8 cellular contexts compared by ENCODE assay signal in genomic region chr4:81214518-81215218, GRCh38. TPM values are rescaled to one million over a fixed set of nuclear protein-coding genes. Genes with fewer than 3 reads are reported as not detected.
DNase-seq lines count a peak whose midpoint lies in the region; ATAC-seq and TF ChIP-seq lines count a peak whose summit lies in the region.

No MANE protein-coding gene starts in this region.

- POLR2A ChIA-PET in IMR-90 (lab: Charles Lee; ENCODE audit: unreplicated experiment) = no interaction called here

- peak overlapping the region; percentile 33; the same call in 1 of the 2 replicates for H3K18ac ChIP-seq in IMR-90 (ENCODE audit: low read depth, low read length)

- H2AK5ac ChIP-seq in IMR-90 (ENCODE audit: low read depth, low read length) = no peak overlapping the region

- no peak overlapping the region for H2BK5ac ChIP-seq in IMR-90 (ENCODE audit: low read depth, low read length, poor library complexity, severe bottlenecking)

- WGBS in IMR-90 (ENCODE audit: extremely low coverage in 2 of 2, insufficient read length in 1 of 2), 2 experiments = 0% methylated on average over 39 of the region's 74 CpGs; no CpG with 5 or more reads in 1 of the 2 experiments
- 1 to 2% methylated on average over 33 to 44 of the region's 74 CpGs for WGBS in mesodermal cell (ENCODE audit: insufficient coverage in 2 of 2), 2 experiments

- H3K4me3 ChIP-seq in AG09309 (ENCODE audit: control insufficient read depth, low read depth, low read length) = peak overlapping the region; percentile 58
- H3K4me3 ChIP-seq in IMR-90 (ENCODE audit: insufficient read depth, low read depth, low read length) = peak overlapping the region; percentile 64
- peak overlapping the region; percentile 34 for H3K4me3 ChIP-seq in colonic mucosa
- H3K4me3 ChIP-seq in mesodermal cell (ENCODE audit: extremely low read depth, insufficient read depth, low read length, poor library complexity, severe bottlenecking) = peak overlapping the region; percentile 36
- H3K4me3 ChIP-seq in vagina = peak overlapping the region; percentile 29 to 54

- peak overlapping the region; percentile 80 for H3K4ac ChIP-seq in IMR-90 (ENCODE audit: low read depth, low read length)

- H3K27me3 ChIP-seq in IMR-90 (ENCODE audit: control insufficient read depth, insufficient read depth, low read length) (peaks cover 2% of the 10 kb centered on the region; the same call in 1 of the 2 replicates), colonic mucosa (peaks cover 27% of the 10 kb centered on the region), vagina (no peaks in the 10 kb centered on the region)

- dilution Hi-C loops in IMR-90 (cut with HindIII; ENCODE audit: low sequenced_read_pairs, unreplicated experiment) = no loop called here

- peak overlapping the region; percentile 88 for H2BK120ac ChIP-seq in IMR-90 (ENCODE audit: low read depth, low read length)

- H3K27ac ChIP-seq in IMR-90 (ENCODE audit: insufficient read depth, low read length) (peak overlapping the region; percentile 82), colonic mucosa (no peak overlapping the region), mesodermal cell (ENCODE audit: low read depth, low read length, severe bottlenecking) (no peak overlapping the region), vagina (no peak overlapping the region)

- H3K79me1 ChIP-seq in IMR-90 (ENCODE audit: low read depth in 1 of 2, low read length in 2 of 2) = no peaks in the 10 kb centered on the region

- H2AK9ac ChIP-seq in IMR-90 (replicated peaks; ENCODE audit: low read depth, low read length, poor library complexity) = no peak overlapping the region

- ATAC-seq in IMR-90 (ENCODE audit: low read depth) (peak; percentile 80), HG02678 (IDR thresholded peaks at IDR 0.05; ENCODE audit: unreplicated experiment) (no peak), GM18907 (IDR thresholded peaks at IDR 0.05; ENCODE audit: unreplicated experiment) (no peak)

- H4K20me1 ChIP-seq in IMR-90 (ENCODE audit: insufficient read depth, low read length) = no peaks in the 10 kb centered on the region

- TF ChIP-seq RAD21 in IMR-90 (IDR thresholded peaks at IDR 0.05; ENCODE audit: low read length) = no peak

- BruUV-seq in IMR-90 (replicated peaks; lab: Mats Ljungman, UMichigan) = no TSS peak

- peak overlapping the region; percentile 65 for H2BK20ac ChIP-seq in IMR-90 (ENCODE audit: low read depth, low read length)

- H2BK15ac ChIP-seq in IMR-90 (ENCODE audit: low read depth, low read length) = peak overlapping the region; percentile 76; the same call in 1 of the 3 replicates

- H2AFZ ChIP-seq in IMR-90 (replicated peaks; ENCODE audit: low read length, poor library complexity) = peak overlapping the region; percentile 88

- peaks cover 2% of the 10 kb centered on the region; the same call in 1 of the 2 replicates for H3K4me1 ChIP-seq in IMR-90 (ENCODE audit: control insufficient read depth, insufficient read depth, low read length)
- no peaks in the 10 kb centered on the region for H3K4me1 ChIP-seq in colonic mucosa
- H3K4me1 ChIP-seq in mesodermal cell (ENCODE audit: control insufficient read depth, insufficient read depth, low read length, poor library complexity, severe bottlenecking) = peaks cover 8% of the 10 kb centered on the region
- H3K4me1 ChIP-seq in vagina = no peaks in the 10 kb centered on the region

- H3K23ac ChIP-seq in IMR-90 (ENCODE audit: low read depth, low read length) = peak overlapping the region; percentile 91

- CTCF ChIA-PET in IMR-90 (lab: Yijun Ruan, JAX) = interaction anchor here (0.8 to 0.9 kb wide), 2 partner anchors 137 to 145 kb away, joined by 3 read pairs; no protein-coding TSS in a partner anchor

- H3K9me3 ChIP-seq in IMR-90 (ENCODE audit: control insufficient read depth, insufficient read depth, low read length) (no peaks in the 10 kb centered on the region), colonic mucosa (no peaks in the 10 kb centered on the region), mesodermal cell (ENCODE audit: control insufficient read depth, low read length) (no peaks in the 10 kb centered on the region), vagina (no peaks in the 10 kb centered on the region)

- TF ChIP-seq CTCF in AG09309 (IDR thresholded peaks at IDR 0.05; ENCODE audit: control insufficient read depth, insufficient read depth, low read depth, low read length, missing control alignments) (no peak), IMR-90 (conservative IDR thresholded peaks at IDR 0.05; ENCODE audit: low read depth, low read length) (no peak), colonic mucosa (IDR thresholded peaks at IDR 0.05) (no peak), vagina (IDR thresholded peaks at IDR 0.05) (no peak)

- peak overlapping the region; percentile 59 to 64; a peak in 3 of 4 replicates for H4K8ac ChIP-seq in IMR-90 (ENCODE audit: low read depth in 2 of 2, low read length in 2 of 2)

- peak overlapping the region; percentile 79; the same call in 1 of the 2 replicates for H3K14ac ChIP-seq in IMR-90 (replicated peaks; ENCODE audit: low read depth, low read length)

- intact Hi-C loops in IMR-90 (cut with micrococcal nuclease) (loop anchor here (5.0 kb wide), 2 partner anchors 43 to 142 kb away; no protein-coding TSS in a partner anchor), colonic mucosa (cut with DNase I) (no loop called here), vagina (cut with DNase I) (no loop called here)

- H3K9ac ChIP-seq in IMR-90 (ENCODE audit: low read depth, low read length) (peak overlapping the region; percentile 86), colonic mucosa (ENCODE audit: low read depth in 2 of 2, low read length in 2 of 2) (no peak overlapping the region)

- TF ChIP-seq POLR2A in IMR-90 (IDR thresholded peaks at IDR 0.05; ENCODE audit: low read depth, low read length) = no peak
- TF ChIP-seq POLR2A in vagina (IDR thresholded peaks at IDR 0.05) = no peak

- DNase-seq in AG09309 (ENCODE audit: low read depth) (no peak), IMR-90 (peak; percentile 25), colonic mucosa (peak; percentile 22), vagina (ENCODE audit: extremely low spot score in 2 of 2) (no peak), NCI-H1048 (lab: John Stamatoyannopoulos, UW) (no peak)

- in situ Hi-C loops in IMR-90 (cut with MboI; ENCODE audit: low sequenced_read_pairs) = no loop called here

- peak overlapping the region; percentile 17; the same call in 1 of the 2 replicates for H3K56ac ChIP-seq in IMR-90 (ENCODE audit: extremely low read depth, insufficient read depth, low read length)

- H4K91ac ChIP-seq in IMR-90 (ENCODE audit: insufficient read depth, low read depth, low read length) = peak overlapping the region; percentile 75; the same call in 1 of the 2 replicates

- H3K36me3 ChIP-seq in IMR-90 (ENCODE audit: control insufficient read depth, insufficient read depth, low read length) (no peaks in the 10 kb centered on the region), colonic mucosa (no peaks in the 10 kb centered on the region), mesodermal cell (ENCODE audit: control insufficient read depth, insufficient read depth, low read length) (no peaks in the 10 kb centered on the region), vagina (no peaks in the 10 kb centered on the region)

- peak overlapping the region; percentile 84 for H3K4me2 ChIP-seq in IMR-90 (ENCODE audit: low read depth, low read length)

- no peak overlapping the region; the same call in 1 of the 2 replicates for H4K5ac ChIP-seq in IMR-90 (ENCODE audit: low read depth, low read length)

- H3K9me1 ChIP-seq in IMR-90 (ENCODE audit: insufficient read depth, low read length) = no peaks in the 10 kb centered on the region

TF ChIP-seq in IMR-90, 13 proteins besides CTCF, POLR2A, EP300 and RAD21:
- TF ChIP-seq CEBPB (IDR thresholded peaks at IDR 0.05; ENCODE audit: low read depth, low read length) = no peak
- TF ChIP-seq MXI1 (IDR thresholded peaks at IDR 0.05; ENCODE audit: borderline replicate concordance, low read depth, low read length) = no peak
- TF ChIP-seq BHLHE40 (IDR thresholded peaks at IDR 0.05; ENCODE audit: low read depth, low read length) = no peak
- peak; percentile 32; the same call in 1 of the 2 replicates for TF ChIP-seq MAZ (IDR thresholded peaks at IDR 0.05; ENCODE audit: borderline replicate concordance, low read depth, low read length)
- no peak for TF ChIP-seq NFE2L2 (IDR thresholded peaks at IDR 0.05; ENCODE audit: low read depth, low read length)

RNA-seq across cellular contexts. Expression of gene PRKG2, which starts 0.4 kb away (rescaled TPM):
- 2.0 and 2.2 TPM in 2 replicates for total RNA-seq in IMR-90 (2012; rRNA removed)
- 0.27 and 0.44 TPM in 2 replicates for polyA plus RNA-seq in IMR-90 (2012; rRNA removed)
- polyA plus RNA-seq in IMR-90 (2012; cell fraction: cytosol; rRNA removed) = 0.12 and 0.24 TPM in 2 replicates
- polyA plus RNA-seq in IMR-90 (2012; cell fraction: nucleus; rRNA removed; ENCODE audit: low replicate concordance) = 0.09 and 0.41 TPM in 2 replicates
- total RNA-seq in colonic mucosa = 1 to 10 TPM; 1.8 to 2.3 TPM
- polyA plus RNA-seq in mesodermal cell (2013, experiment 1 of 2) = 0.22 TPM
- 0.40 TPM for polyA plus RNA-seq in mesodermal cell (2013, experiment 2 of 2)
- 0.49 TPM for total RNA-seq in vagina

Comparison
In these comparisons a context has a peak if more than half of its experiments do, and no peak if none do; other contexts are left out.
1. DNase-seq: peak in IMR-90 (single experiment) and colonic mucosa (single experiment); none in AG09309 (single experiment), vagina (0 of 2) and NCI-H1048 (single experiment).
2. Peak in every context shown above with its lines, with median percentiles within 50 percentile points of each other: H3K4me3 ChIP-seq.